Comparison of ENCODE assay signal across 1 cellular context in the genomic region with DNA sequence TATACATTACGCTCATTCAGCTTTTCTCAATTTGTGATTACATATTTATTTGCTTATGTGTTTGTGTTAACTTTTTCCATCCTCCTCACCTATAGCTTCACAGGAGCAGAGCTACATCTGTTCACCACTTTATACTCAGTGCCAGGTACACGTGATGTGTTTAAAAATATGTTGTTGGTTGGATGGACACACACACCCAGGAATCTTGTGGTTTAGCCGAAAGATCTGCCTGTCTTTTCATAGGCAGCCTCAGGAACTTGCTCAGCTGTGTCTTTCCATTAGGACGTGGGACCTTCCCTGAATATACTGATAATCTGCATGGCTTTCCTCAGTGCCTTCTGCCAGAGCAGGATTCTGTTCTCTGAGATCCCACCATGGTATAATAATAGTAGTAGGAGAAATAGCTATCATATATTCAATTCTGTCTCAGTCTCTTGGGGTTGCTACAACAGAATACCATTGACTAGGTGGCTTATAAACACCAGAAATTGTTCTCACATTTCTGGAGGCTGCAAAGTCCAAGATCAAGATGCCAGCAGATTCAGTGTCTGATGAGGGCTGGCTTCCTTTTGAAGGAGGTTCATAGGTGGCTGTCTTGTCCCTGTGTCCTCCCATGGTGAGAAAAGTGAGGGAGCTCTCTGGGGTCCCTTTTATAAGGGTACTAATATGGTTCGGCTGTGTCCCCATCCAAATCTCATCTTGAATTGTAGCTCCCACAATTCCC.
TF ChIP-seq lines count a peak whose summit lies in the region.

No MANE protein-coding gene starts in this region.

TF ChIP-seq in HepG2, 621 proteins besides CTCF, POLR2A, EP300 and RAD21:
- 0 out of 2 replicates have a peak, but pooled peaks have one; percentile 7 for TF ChIP-seq MAFF (IDR thresholded peaks at IDR 0.05; ENCODE audit: low read depth, low read length)
- TF ChIP-seq, protein P1, sequence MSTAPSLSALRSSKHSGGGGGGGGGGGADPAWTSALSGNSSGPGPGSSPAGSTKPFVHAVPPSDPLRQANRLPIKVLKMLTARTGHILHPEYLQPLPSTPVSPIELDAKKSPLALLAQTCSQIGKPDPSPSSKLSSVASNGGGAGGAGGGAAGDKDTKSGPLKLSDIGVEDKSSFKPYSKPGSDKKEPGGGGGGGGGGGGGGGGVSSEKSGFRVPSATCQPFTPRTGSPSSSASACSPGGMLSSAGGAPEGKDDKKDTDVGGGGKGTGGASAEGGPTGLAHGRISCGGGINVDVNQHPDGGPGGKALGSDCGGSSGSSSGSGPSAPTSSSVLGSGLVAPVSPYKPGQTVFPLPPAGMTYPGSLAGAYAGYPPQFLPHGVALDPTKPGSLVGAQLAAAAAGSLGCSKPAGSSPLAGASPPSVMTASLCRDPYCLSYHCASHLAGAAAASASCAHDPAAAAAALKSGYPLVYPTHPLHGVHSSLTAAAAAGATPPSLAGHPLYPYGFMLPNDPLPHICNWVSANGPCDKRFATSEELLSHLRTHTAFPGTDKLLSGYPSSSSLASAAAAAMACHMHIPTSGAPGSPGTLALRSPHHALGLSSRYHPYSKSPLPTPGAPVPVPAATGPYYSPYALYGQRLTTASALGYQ (CRISPR knock-in tag; IDR thresholded peaks at IDR 0.05), result no peak
